Comparison of ENCODE assay signal across 8 cellular contexts in the genomic region with DNA sequence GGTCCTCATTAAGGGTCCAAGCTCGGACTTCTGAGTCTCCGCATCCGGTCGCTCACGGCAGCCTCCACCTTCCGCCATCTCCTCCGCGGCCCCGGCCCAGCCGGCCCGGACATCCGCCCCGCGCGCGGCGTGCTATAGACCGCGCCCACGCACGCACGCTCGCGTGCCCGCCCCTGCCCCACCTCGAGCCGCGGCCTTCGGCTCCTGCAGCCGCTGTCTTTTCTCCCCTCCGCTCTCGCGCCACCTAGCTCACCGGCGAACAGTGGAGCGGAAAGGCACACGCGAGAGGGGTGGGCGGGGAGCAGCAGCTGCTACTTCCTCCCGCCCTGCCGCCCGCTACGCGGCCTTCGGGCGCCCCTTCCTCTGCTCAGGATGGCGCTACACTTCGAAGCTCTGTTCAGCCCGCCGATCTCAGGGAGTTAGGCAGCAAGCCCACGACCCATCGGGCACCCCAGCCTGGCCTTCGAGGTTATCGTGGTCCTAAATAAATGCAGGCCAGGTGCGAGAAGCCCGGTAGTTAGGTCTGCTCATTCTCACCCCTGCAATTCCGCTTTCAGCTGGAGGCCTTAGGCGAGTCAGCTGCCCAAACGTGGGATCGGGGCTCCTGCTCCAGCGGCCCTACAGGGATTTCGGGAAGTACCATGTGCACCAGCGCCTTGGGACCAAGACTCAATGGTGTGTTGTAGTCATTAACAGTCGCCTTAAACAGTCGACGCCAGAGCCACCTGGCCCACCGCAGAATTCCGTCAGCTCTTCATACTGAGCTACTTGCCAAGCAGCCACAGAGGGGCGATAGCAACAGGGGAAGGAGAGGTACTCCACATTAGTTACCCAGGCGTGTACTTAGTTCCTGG. TPM values are rescaled to one million over a fixed set of nuclear protein-coding genes. Genes with fewer than 3 reads are reported as not detected.
DNase-seq lines count a peak whose midpoint lies in the region; FAIRE-seq and TF ChIP-seq lines count a peak whose summit lies in the region.

A gene with protein sequence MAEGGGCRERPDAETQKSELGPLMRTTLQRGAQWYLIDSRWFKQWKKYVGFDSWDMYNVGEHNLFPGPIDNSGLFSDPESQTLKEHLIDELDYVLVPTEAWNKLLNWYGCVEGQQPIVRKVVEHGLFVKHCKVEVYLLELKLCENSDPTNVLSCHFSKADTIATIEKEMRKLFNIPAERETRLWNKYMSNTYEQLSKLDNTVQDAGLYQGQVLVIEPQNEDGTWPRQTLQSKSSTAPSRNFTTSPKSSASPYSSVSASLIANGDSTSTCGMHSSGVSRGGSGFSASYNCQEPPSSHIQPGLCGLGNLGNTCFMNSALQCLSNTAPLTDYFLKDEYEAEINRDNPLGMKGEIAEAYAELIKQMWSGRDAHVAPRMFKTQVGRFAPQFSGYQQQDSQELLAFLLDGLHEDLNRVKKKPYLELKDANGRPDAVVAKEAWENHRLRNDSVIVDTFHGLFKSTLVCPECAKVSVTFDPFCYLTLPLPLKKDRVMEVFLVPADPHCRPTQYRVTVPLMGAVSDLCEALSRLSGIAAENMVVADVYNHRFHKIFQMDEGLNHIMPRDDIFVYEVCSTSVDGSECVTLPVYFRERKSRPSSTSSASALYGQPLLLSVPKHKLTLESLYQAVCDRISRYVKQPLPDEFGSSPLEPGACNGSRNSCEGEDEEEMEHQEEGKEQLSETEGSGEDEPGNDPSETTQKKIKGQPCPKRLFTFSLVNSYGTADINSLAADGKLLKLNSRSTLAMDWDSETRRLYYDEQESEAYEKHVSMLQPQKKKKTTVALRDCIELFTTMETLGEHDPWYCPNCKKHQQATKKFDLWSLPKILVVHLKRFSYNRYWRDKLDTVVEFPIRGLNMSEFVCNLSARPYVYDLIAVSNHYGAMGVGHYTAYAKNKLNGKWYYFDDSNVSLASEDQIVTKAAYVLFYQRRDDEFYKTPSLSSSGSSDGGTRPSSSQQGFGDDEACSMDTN (minus strand): TSS at position 107 of the 854 bp plus-strand sequence. CDS start 29 bp downstream, at position 78.

- H3K79me1 ChIP-seq in neuronal stem cell (ENCODE audit: low read depth, low read length) = no peaks in the 10 kb centered on the region

- H2BK5ac ChIP-seq in neuronal stem cell (ENCODE audit: low read length) = peak within 1 kb of the TSS; percentile 93

- peak; percentile 61 for DNase-seq in GM04504 (ENCODE audit: low read depth)
- peak; percentile 70 for DNase-seq in HFF-Myc (ENCODE audit: extremely low read depth, low read depth)
- peak; percentile 87 for DNase-seq in MV-4-11 (lab: John Stamatoyannopoulos, UW)
- peak; percentile 86 to 88 for DNase-seq in SJSA1 (ENCODE audit: low read depth in 1 of 2, low spot score in 2 of 2)
- DNase-seq in activated naive CD4-positive, alpha-beta T cell (lab: John Stamatoyannopoulos, UW) = peak; percentile 70 to 90 (median 78)
- peak; percentile 72 to 80 for DNase-seq in frontal cortex (ENCODE audit: low spot score in 2 of 2)
- DNase-seq in neuronal stem cell (ENCODE audit: low spot score) = peak; percentile 77

- H2BK12ac ChIP-seq in neuronal stem cell (ENCODE audit: low read length) = no peak within 1 kb of the TSS

- H3K18ac ChIP-seq in neuronal stem cell (ENCODE audit: low read length) = peak within 1 kb of the TSS; percentile 84

- peaks cover 32% of the 10 kb centered on the region for H3K4me1 ChIP-seq in SJSA1 (replicated peaks)
- H3K4me1 ChIP-seq in neuronal stem cell (ENCODE audit: control insufficient read depth in 2 of 2, insufficient read depth in 1 of 2, low read depth in 1 of 2, low read length in 2 of 2) = peaks cover 2 to 5% of the 10 kb centered on the region in 2 donors

- peaks cover 23% of the 10 kb centered on the region for H3K36me3 ChIP-seq in SJSA1
- H3K36me3 ChIP-seq in neuronal stem cell (replicated peaks in 1 of 2; ENCODE audit: control insufficient read depth in 2 of 2, insufficient read depth in 2 of 2, low read length in 2 of 2) = peaks cover 2 to 15% of the 10 kb centered on the region in 2 donors

- peak within 1 kb of the TSS; percentile 66 for H4K8ac ChIP-seq in neuronal stem cell (ENCODE audit: low read depth, low read length)

- H3K4ac ChIP-seq in neuronal stem cell (ENCODE audit: low read length) = no peak within 1 kb of the TSS

- FAIRE-seq in frontal cortex (lab: Jason Lieb, UNC) = no peak

- H3K9me3 ChIP-seq in SJSA1 (replicated peaks) (no peaks in the 10 kb centered on the region), neuronal stem cell (replicated peaks in 1 of 2; ENCODE audit: control insufficient read depth in 2 of 2, insufficient read depth in 1 of 2, low read depth in 1 of 2, low read length in 2 of 2) (no peaks in the 10 kb centered on the region)

- H3K27ac ChIP-seq in SJSA1 (peak within 1 kb of the TSS; percentile 80), neuronal stem cell (replicated peaks; ENCODE audit: low read length) (peak within 1 kb of the TSS; percentile 95)

- peak within 1 kb of the TSS; percentile 64 for H2AK5ac ChIP-seq in neuronal stem cell (ENCODE audit: low read depth, low read length)

- peak within 1 kb of the TSS; percentile 58 for H3K4me2 ChIP-seq in neuronal stem cell (ENCODE audit: insufficient read depth, low read length, poor library complexity, severe bottlenecking)

- no peak within 1 kb of the TSS for H4K91ac ChIP-seq in neuronal stem cell (ENCODE audit: low read depth, low read length, poor library complexity)

- peak within 1 kb of the TSS; percentile 45 for H3K23ac ChIP-seq in neuronal stem cell (ENCODE audit: low read depth, low read length, poor library complexity)

- no peak within 1 kb of the TSS for H3K14ac ChIP-seq in neuronal stem cell (ENCODE audit: low read length)

- peak within 1 kb of the TSS; percentile 85 for H3K9ac ChIP-seq in neuronal stem cell (ENCODE audit: low read depth, low read length, poor library complexity)

- H2BK120ac ChIP-seq in neuronal stem cell (ENCODE audit: low read depth, low read length) = peak within 1 kb of the TSS; percentile 34

- H2AFZ ChIP-seq in neuronal stem cell (ENCODE audit: low read length) = peak within 1 kb of the TSS; percentile 91

- H2BK15ac ChIP-seq in neuronal stem cell (ENCODE audit: low read length) = peak within 1 kb of the TSS; percentile 54

- WGBS in neuronal stem cell (ENCODE audit: extremely low coverage in 2 of 2, insufficient read length in 2 of 2, insufficient replicate concordance in 1 of 2), 2 donors = no CpG with 5 or more reads among the region's 70 CpGs

- TF ChIP-seq CTCF in HFF-Myc (IDR thresholded peaks at IDR 0.05; ENCODE audit: low read depth, low read length, missing control alignments) (peak; percentile 50), subcutaneous adipose tissue (IDR thresholded peaks at IDR 0.05; ENCODE audit: low read depth) (no peak)

- H3K27me3 ChIP-seq in SJSA1 (replicated peaks) (no peaks in the 10 kb centered on the region), neuronal stem cell (ENCODE audit: control insufficient read depth in 3 of 3, insufficient read depth in 3 of 3, low read depth in 1 of 3, low read length in 3 of 3) (no peaks in the 10 kb centered on the region)

- H3K4me3 ChIP-seq in HFF-Myc (replicated peaks; ENCODE audit: low read depth, low read length) (peak within 1 kb of the TSS; percentile 76), SJSA1 (peak within 1 kb of the TSS; percentile 67), neuronal stem cell (ENCODE audit: low read length in 2 of 2) (peak within 1 kb of the TSS; percentile 62 to 87)

RNA-seq across cellular contexts. Expression of the gene that starts here (rescaled TPM):
- 7.8 and 11.5 TPM in 2 replicates for total RNA-seq in SJSA1 (2014; rRNA removed; shearing (Covaris generic))
- total RNA-seq in frontal cortex (22.0 TPM), subcutaneous adipose tissue (10 to 100 TPM; 31.0 to 67.3 (median 36.5) TPM)
- 29.8 TPM for polyA plus RNA-seq in neuronal stem cell (2013, experiment 1 of 2)
- 30.3 TPM for polyA plus RNA-seq in neuronal stem cell (2013, experiment 2 of 2)

Comparison
In these comparisons a context has a peak if more than half of its experiments do, and no peak if none do; other contexts are left out.
1. Peak in every context shown above with its lines: DNase-seq, H3K4me3 ChIP-seq and H3K27ac ChIP-seq.